In the genomic region with DNA sequence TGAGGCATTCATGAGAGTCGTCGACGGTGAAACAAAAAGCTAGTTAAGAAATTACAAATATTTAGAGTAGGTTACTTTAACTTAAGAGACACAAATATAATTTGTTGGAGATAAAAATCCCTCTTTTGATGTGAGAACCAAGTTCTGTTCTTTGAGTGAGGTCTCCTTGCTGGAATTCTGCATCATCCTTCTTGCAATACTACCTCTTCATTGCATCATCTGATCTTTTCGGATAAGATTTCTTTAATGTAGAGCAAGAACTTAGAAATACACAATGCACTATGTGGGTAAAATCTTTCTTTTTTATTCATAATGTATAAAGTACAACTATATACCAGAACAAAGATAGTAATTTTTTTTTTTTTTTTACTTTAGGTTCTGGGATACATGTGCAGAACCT, we compare ENCODE assay signal across 1 cellular context.
TF ChIP-seq lines count a peak whose summit lies in the region.

No MANE protein-coding gene starts in this region.

TF ChIP-seq in HepG2, 621 proteins besides CTCF, POLR2A, EP300 and RAD21:
- TF ChIP-seq ZNF234 (CRISPR knock-in tag; conservative IDR thresholded peaks at IDR 0.05) (no peak), NR1H2 (CRISPR knock-in tag; IDR thresholded peaks at IDR 0.05; ENCODE audit: borderline replicate concordance, low read depth) (no peak), ATF4 (CRISPR knock-in tag; IDR thresholded peaks at IDR 0.05) (peak in 1 of 2 experiments; percentile 80; a peak in 2 of 4 replicates), CEBPB (IDR thresholded peaks at IDR 0.05; ENCODE audit: borderline replicate concordance, low read depth, low read length) (peak; percentile 73; the same call in 1 of the 2 replicates), CEBPG (CRISPR knock-in tag; IDR thresholded peaks at IDR 0.05) (0 out of 2 replicates have a peak, but pooled peaks have one; percentile 23)
